ENCODE assay signal across 2 cellular contexts in the genomic region with DNA sequence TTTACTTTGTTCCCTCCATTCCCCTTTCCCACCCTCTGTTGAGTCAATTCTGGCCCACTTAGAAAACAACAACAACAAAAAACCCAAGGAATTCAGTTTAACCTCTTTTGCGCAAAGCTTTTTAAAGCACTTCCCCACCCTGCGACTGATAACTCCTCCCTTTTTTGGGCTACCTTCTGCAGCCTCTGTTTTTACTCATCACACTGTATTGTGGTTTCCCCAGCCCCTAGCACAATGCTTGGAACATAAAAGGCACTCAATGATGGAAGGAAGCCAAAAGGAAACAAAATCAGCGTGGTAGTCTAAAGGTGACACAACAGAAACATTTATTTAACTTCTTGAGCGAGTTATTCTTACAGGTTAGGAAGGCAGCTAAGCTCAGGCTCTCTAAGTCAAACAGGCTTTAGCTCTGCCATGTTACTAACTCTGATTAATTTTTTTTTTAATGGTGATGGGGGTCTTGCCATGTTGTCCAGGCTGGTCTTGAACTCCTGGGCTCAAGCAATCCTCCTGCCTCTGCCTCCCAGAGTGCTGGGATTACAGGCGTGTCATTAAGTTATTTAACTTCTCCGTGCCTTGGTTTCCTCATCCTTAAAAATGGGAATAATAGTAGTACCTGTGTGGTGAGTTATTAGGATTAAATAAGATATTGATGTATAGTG.
TF ChIP-seq lines count a peak whose summit lies in the region.

No MANE protein-coding gene starts in this region.

TF ChIP-seq in GM12878, 131 proteins besides CTCF, POLR2A, EP300 and RAD21 (continues in another document):
- TF ChIP-seq ASH2L (IDR thresholded peaks at IDR 0.05; ENCODE audit: borderline replicate concordance, low read depth): no peak
- TF ChIP-seq JUNB (IDR thresholded peaks at IDR 0.05): peak; percentile 88
- peak in 1 of 2 experiments; percentile 67; a peak in 2 of 4 replicates for TF ChIP-seq ETV6 (conservative IDR thresholded peaks at IDR 0.05 in 1 of 2, IDR thresholded peaks at IDR 0.05 in 1 of 2; ENCODE audit: borderline replicate concordance in 1 of 2, low read depth in 1 of 2)
- TF ChIP-seq WRNIP1 (IDR thresholded peaks at IDR 0.05; ENCODE audit: borderline replicate concordance, low read depth, low read length): no peak
- TF ChIP-seq SRF (IDR thresholded peaks at IDR 0.05; ENCODE audit: low read depth in 2 of 2, low read length in 2 of 2): peak in 1 of 2 experiments; percentile 76; a peak in 2 of 4 replicates
- TF ChIP-seq BHLHE40 (IDR thresholded peaks at IDR 0.05; ENCODE audit: borderline replicate concordance in 1 of 2, low read depth in 2 of 2, low read length in 1 of 2): peak; percentile 18 to 21; a peak in 1 of 4 replicates
- TF ChIP-seq, protein P1, sequence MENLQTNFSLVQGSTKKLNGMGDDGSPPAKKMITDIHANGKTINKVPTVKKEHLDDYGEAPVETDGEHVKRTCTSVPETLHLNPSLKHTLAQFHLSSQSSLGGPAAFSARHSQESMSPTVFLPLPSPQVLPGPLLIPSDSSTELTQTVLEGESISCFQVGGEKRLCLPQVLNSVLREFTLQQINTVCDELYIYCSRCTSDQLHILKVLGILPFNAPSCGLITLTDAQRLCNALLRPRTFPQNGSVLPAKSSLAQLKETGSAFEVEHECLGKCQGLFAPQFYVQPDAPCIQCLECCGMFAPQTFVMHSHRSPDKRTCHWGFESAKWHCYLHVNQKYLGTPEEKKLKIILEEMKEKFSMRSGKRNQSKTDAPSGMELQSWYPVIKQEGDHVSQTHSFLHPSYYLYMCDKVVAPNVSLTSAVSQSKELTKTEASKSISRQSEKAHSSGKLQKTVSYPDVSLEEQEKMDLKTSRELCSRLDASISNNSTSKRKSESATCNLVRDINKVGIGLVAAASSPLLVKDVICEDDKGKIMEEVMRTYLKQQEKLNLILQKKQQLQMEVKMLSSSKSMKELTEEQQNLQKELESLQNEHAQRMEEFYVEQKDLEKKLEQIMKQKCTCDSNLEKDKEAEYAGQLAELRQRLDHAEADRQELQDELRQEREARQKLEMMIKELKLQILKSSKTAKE (IDR thresholded peaks at IDR 0.05; ENCODE audit: low read depth, poor library complexity, severe bottlenecking): peak; percentile 60
- TF ChIP-seq, protein P2, sequence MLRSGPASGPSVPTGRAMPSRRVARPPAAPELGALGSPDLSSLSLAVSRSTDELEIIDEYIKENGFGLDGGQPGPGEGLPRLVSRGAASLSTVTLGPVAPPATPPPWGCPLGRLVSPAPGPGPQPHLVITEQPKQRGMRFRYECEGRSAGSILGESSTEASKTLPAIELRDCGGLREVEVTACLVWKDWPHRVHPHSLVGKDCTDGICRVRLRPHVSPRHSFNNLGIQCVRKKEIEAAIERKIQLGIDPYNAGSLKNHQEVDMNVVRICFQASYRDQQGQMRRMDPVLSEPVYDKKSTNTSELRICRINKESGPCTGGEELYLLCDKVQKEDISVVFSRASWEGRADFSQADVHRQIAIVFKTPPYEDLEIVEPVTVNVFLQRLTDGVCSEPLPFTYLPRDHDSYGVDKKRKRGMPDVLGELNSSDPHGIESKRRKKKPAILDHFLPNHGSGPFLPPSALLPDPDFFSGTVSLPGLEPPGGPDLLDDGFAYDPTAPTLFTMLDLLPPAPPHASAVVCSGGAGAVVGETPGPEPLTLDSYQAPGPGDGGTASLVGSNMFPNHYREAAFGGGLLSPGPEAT (IDR thresholded peaks at IDR 0.05; ENCODE audit: low read depth): no peak
- TF ChIP-seq YBX1 (IDR thresholded peaks at IDR 0.05): no peak
- TF ChIP-seq RB1 (IDR thresholded peaks at IDR 0.05; ENCODE audit: borderline replicate concordance): no peak
- TF ChIP-seq CBFB (IDR thresholded peaks at IDR 0.05; ENCODE audit: low read depth): peak; percentile 81; the same call in 1 of the 2 replicates
- TF ChIP-seq IRF4 (IDR thresholded peaks at IDR 0.05; ENCODE audit: low read depth, low read length): peak; percentile 71
- 0 out of 2 replicates have a peak, but pooled peaks have one; percentile 36 for TF ChIP-seq MEF2A (IDR thresholded peaks at IDR 0.05; ENCODE audit: insufficient read depth, low read depth, low read length)
- TF ChIP-seq CHD1 (IDR thresholded peaks at IDR 0.05; ENCODE audit: low read depth, low read length): no peak
- no peak for TF ChIP-seq HCFC1 (IDR thresholded peaks at IDR 0.05; ENCODE audit: low read length)
- TF ChIP-seq MTA3 (IDR thresholded peaks at IDR 0.05; ENCODE audit: borderline replicate concordance, low read length): 0 out of 2 replicates have a peak, but pooled peaks have one; percentile 28
- no peak for TF ChIP-seq TARDBP (IDR thresholded peaks at IDR 0.05; ENCODE audit: borderline replicate concordance)
- 0 out of 2 replicates have a peak, but pooled peaks have one; percentile 35 for TF ChIP-seq MLLT1 (IDR thresholded peaks at IDR 0.05)
- no peak for TF ChIP-seq RCOR1 (conservative IDR thresholded peaks at IDR 0.05; ENCODE audit: low read depth, low read length)
- TF ChIP-seq TCF7 (IDR thresholded peaks at IDR 0.05; ENCODE audit: borderline replicate concordance): 0 out of 2 replicates have a peak, but pooled peaks have one; percentile 59
- TF ChIP-seq HDAC6 (IDR thresholded peaks at IDR 0.05; ENCODE audit: unreplicated experiment): no peak
- TF ChIP-seq ATF7 (IDR thresholded peaks at IDR 0.05; ENCODE audit: low read depth): peak; percentile 36; the same call in 1 of the 2 replicates
- peak; percentile 21; the same call in 1 of the 2 replicates for TF ChIP-seq PKNOX1 (IDR thresholded peaks at IDR 0.05)
- no peak for TF ChIP-seq STAT3 (IDR thresholded peaks at IDR 0.05; ENCODE audit: low read depth, low read length)
- no peak for TF ChIP-seq CBX3 (IDR thresholded peaks at IDR 0.05; ENCODE audit: borderline replicate concordance, low read depth)
- TF ChIP-seq CREM (IDR thresholded peaks at IDR 0.05; ENCODE audit: low read depth): peak; percentile 26; the same call in 1 of the 2 replicates

TF ChIP-seq in HepG2, 621 proteins besides CTCF, POLR2A, EP300 and RAD21 (continues in another document):
- TF ChIP-seq CC2D1A (CRISPR knock-in tag; IDR thresholded peaks at IDR 0.05) (no peak), ZNF570 (CRISPR knock-in tag; IDR thresholded peaks at IDR 0.05; ENCODE audit: borderline replicate concordance) (no peak), ATRX (CRISPR knock-in tag; IDR thresholded peaks at IDR 0.05; ENCODE audit: borderline replicate concordance) (no peak), ZNF121 (CRISPR knock-in tag; IDR thresholded peaks at IDR 0.05) (peak; percentile 57), EED (CRISPR knock-in tag; IDR thresholded peaks at IDR 0.05) (no peak), KDM5A (IDR thresholded peaks at IDR 0.05; ENCODE audit: borderline replicate concordance, low read length) (no peak), ZNF44 (CRISPR knock-in tag; IDR thresholded peaks at IDR 0.05) (no peak), ZNF556 (CRISPR knock-in tag; IDR thresholded peaks at IDR 0.05; ENCODE audit: borderline replicate concordance) (no peak), HNRNPK (IDR thresholded peaks at IDR 0.05; ENCODE audit: low read depth, low read length, poor library complexity, severe bottlenecking) (peak; percentile 40), ISX (CRISPR knock-in tag; conservative IDR thresholded peaks at IDR 0.05) (no peak), ZNF367 (CRISPR knock-in tag; IDR thresholded peaks at IDR 0.05; ENCODE audit: borderline replicate concordance) (no peak)
- TF ChIP-seq, protein P3, sequence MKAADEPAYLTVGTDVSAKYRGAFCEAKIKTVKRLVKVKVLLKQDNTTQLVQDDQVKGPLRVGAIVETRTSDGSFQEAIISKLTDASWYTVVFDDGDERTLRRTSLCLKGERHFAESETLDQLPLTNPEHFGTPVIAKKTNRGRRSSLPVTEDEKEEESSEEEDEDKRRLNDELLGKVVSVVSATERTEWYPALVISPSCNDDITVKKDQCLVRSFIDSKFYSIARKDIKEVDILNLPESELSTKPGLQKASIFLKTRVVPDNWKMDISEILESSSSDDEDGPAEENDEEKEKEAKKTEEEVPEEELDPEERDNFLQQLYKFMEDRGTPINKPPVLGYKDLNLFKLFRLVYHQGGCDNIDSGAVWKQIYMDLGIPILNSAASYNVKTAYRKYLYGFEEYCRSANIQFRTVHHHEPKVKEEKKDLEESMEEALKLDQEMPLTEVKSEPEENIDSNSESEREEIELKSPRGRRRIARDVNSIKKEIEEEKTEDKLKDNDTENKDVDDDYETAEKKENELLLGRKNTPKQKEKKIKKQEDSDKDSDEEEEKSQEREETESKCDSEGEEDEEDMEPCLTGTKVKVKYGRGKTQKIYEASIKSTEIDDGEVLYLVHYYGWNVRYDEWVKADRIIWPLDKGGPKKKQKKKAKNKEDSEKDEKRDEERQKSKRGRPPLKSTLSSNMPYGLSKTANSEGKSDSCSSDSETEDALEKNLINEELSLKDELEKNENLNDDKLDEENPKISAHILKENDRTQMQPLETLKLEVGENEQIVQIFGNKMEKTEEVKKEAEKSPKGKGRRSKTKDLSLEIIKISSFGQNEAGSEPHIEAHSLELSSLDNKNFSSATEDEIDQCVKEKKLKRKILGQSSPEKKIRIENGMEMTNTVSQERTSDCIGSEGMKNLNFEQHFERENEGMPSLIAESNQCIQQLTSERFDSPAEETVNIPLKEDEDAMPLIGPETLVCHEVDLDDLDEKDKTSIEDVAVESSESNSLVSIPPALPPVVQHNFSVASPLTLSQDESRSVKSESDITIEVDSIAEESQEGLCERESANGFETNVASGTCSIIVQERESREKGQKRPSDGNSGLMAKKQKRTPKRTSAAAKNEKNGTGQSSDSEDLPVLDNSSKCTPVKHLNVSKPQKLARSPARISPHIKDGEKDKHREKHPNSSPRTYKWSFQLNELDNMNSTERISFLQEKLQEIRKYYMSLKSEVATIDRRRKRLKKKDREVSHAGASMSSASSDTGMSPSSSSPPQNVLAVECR (CRISPR knock-in tag; IDR thresholded peaks at IDR 0.05; ENCODE audit: borderline replicate concordance): no peak
- TF ChIP-seq, protein P4, sequence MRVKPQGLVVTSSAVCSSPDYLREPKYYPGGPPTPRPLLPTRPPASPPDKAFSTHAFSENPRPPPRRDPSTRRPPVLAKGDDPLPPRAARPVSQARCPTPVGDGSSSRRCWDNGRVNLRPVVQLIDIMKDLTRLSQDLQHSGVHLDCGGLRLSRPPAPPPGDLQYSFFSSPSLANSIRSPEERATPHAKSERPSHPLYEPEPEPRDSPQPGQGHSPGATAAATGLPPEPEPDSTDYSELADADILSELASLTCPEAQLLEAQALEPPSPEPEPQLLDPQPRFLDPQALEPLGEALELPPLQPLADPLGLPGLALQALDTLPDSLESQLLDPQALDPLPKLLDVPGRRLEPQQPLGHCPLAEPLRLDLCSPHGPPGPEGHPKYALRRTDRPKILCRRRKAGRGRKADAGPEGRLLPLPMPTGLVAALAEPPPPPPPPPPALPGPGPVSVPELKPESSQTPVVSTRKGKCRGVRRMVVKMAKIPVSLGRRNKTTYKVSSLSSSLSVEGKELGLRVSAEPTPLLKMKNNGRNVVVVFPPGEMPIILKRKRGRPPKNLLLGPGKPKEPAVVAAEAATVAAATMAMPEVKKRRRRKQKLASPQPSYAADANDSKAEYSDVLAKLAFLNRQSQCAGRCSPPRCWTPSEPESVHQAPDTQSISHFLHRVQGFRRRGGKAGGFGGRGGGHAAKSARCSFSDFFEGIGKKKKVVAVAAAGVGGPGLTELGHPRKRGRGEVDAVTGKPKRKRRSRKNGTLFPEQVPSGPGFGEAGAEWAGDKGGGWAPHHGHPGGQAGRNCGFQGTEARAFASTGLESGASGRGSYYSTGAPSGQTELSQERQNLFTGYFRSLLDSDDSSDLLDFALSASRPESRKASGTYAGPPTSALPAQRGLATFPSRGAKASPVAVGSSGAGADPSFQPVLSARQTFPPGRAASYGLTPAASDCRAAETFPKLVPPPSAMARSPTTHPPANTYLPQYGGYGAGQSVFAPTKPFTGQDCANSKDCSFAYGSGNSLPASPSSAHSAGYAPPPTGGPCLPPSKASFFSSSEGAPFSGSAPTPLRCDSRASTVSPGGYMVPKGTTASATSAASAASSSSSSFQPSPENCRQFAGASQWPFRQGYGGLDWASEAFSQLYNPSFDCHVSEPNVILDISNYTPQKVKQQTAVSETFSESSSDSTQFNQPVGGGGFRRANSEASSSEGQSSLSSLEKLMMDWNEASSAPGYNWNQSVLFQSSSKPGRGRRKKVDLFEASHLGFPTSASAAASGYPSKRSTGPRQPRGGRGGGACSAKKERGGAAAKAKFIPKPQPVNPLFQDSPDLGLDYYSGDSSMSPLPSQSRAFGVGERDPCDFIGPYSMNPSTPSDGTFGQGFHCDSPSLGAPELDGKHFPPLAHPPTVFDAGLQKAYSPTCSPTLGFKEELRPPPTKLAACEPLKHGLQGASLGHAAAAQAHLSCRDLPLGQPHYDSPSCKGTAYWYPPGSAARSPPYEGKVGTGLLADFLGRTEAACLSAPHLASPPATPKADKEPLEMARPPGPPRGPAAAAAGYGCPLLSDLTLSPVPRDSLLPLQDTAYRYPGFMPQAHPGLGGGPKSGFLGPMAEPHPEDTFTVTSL (CRISPR knock-in tag; IDR thresholded peaks at IDR 0.05; ENCODE audit: borderline replicate concordance): no peak
